9 cellular contexts compared by ENCODE assay signal in the genomic region with DNA sequence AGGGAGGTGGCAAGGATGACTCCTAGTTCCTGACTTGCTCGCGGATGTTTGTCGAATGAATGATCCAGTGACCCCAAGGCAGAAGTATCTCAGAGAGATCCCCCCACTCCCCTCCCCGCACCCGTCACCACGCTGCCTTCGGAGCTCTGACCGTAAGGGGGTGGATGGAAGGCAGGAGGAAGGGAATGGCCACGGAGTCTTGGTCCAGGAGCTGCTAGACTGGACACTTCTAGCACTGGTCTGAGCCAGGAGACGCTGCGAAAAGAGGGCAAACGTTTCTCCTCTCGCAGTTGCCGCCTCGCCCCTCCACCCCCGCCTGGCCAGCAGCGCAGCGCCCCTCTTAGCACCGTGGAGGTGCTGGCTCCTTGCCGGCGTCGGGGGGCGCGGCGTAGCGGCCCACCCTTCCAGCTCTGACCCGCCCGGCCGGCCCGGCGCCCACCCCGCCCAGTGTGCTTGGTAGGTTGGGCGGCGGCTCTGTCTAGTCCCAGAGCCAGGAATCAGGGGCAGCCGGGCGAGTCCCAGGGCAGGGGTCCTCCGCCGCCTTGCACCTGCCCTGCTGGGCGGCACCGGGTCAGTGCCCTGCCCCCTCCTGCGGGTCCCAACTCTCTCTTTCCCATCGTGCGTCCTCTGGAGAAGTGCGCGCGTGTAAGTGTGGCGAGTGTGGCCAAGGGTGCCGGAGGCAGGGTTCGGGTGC. TPM values are rescaled to one million over a fixed set of nuclear protein-coding genes. Genes with fewer than 3 reads are reported as not detected.
DNase-seq lines count a peak whose midpoint lies in the region; ATAC-seq and TF ChIP-seq lines count a peak whose summit lies in the region.
"Had no signal": no experiment of that assay in that cellular context is flagged by ENCODE, and none has a peak within 500 bp of the region (broad histone marks: within the 10 kb centered on the region; RNA-seq: fewer than 3 reads in every experiment).

No MANE protein-coding gene starts in this region.

- H3K4me3 ChIP-seq in GM08714 (ENCODE audit: low read length) (peak overlapping the region; percentile 56; the same call in 1 of the 2 replicates), colonic mucosa (peak overlapping the region; percentile 66)

- intact Hi-C loops in colonic mucosa (cut with DNase I) = loop anchor here (5.0 kb wide), 1 partner anchor 33 kb away; no protein-coding TSS in a partner anchor

- ATAC-seq in GM19328 (IDR thresholded peaks at IDR 0.05; ENCODE audit: unreplicated experiment) (no peak), GM19395 (IDR thresholded peaks at IDR 0.05; ENCODE audit: unreplicated experiment) (no peak), GM21526 (IDR thresholded peaks at IDR 0.05; ENCODE audit: low FRiP score, unreplicated experiment) (no peak)

- H3K27ac Mint-ChIP-seq in type B pancreatic cell = no peak overlapping the region

- TF ChIP-seq CTCF in colonic mucosa (IDR thresholded peaks at IDR 0.05) (no peak), type B pancreatic cell (conservative IDR thresholded peaks at IDR 0.05) (no peak)

- H3K27ac ChIP-seq in colonic mucosa = peak overlapping the region; percentile 89

- H3K27me3 Mint-ChIP-seq in type B pancreatic cell = peaks cover 40% of the 10 kb centered on the region

- no peaks in the 10 kb centered on the region for H3K9me3 ChIP-seq in colonic mucosa

- peak overlapping the region; percentile 81 for H3K4me3 Mint-ChIP-seq in type B pancreatic cell

- no peaks in the 10 kb centered on the region for H3K36me3 ChIP-seq in colonic mucosa

- H3K27me3 ChIP-seq in colonic mucosa = no peaks in the 10 kb centered on the region

- no peaks in the 10 kb centered on the region for H3K9me3 Mint-ChIP-seq in type B pancreatic cell

- peaks cover 13% of the 10 kb centered on the region for H3K4me1 Mint-ChIP-seq in type B pancreatic cell (ENCODE audit: unreplicated experiment)

- H3K9ac ChIP-seq in colonic mucosa (ENCODE audit: low read depth in 2 of 2, low read length in 2 of 2) = peak overlapping the region; percentile 93 to 98

- H3K36me3 Mint-ChIP-seq in type B pancreatic cell = peaks cover 6% of the 10 kb centered on the region

- DNase-seq in NCI-H69 (lab: John Stamatoyannopoulos, UW) (peak; percentile 44), colonic mucosa (peak; percentile 61), lung microvascular endothelial cell (ENCODE audit: low read depth in 2 of 2) (peak; percentile 14), type B pancreatic cell (ENCODE audit: extremely low spot score, unreplicated experiment) (no peak)

- peaks cover 15% of the 10 kb centered on the region for H3K4me1 ChIP-seq in colonic mucosa

RNA-seq across cellular contexts. Expression of a gene that starts 2.4 kb away (rescaled TPM):
- total RNA-seq in colonic mucosa (100 to 1,000 TPM; 109 to 131 TPM), lung microvascular endothelial cell (5.0 and 5.2 TPM in 2 replicates), type B pancreatic cell (ENCODE audit: low replicate concordance) (12.8 and 25.5 TPM in 2 replicates)

RNA-seq across cellular contexts. Expression of a gene that starts 10.2 kb away (rescaled TPM):
- total RNA-seq in colonic mucosa (100 to 1,000 TPM; 129 to 140 TPM), lung microvascular endothelial cell (17.4 and 22.2 TPM in 2 replicates), type B pancreatic cell (ENCODE audit: low replicate concordance) (70.1 and 80.6 TPM in 2 replicates)

RNA-seq across cellular contexts. Expression of a gene that starts 27.6 kb away (rescaled TPM):
- 1 to 10 TPM in 1 of 2 donors, under 1 TPM in 1; 0.40 to 1.0 TPM for total RNA-seq in colonic mucosa
- not detected in 2 replicates for total RNA-seq in lung microvascular endothelial cell
- 0.57 TPM in 1 of 2 replicates, not detected in the other for total RNA-seq in type B pancreatic cell (ENCODE audit: low replicate concordance)
- total RNA-seq: SK-MEL-5 had no signal

RNA-seq across cellular contexts. Expression of a gene that starts 42.8 kb away (rescaled TPM):
- total RNA-seq in colonic mucosa (10 to 100 TPM; 24.4 to 27.7 TPM), lung microvascular endothelial cell (15.9 and 28.4 TPM in 2 replicates), type B pancreatic cell (ENCODE audit: low replicate concordance) (29.2 and 47.4 TPM in 2 replicates)

RNA-seq across cellular contexts. Expression of a gene that starts 57.5 kb away (rescaled TPM):
- 100 to 1,000 TPM in 1 of 2 donors, 10 to 100 TPM in 1; 70.9 to 146 TPM for total RNA-seq in colonic mucosa
- total RNA-seq in lung microvascular endothelial cell = 31.8 and 65.1 TPM in 2 replicates
- total RNA-seq in type B pancreatic cell (ENCODE audit: low replicate concordance) = 67.2 and 133 TPM in 2 replicates
